Comparison of ENCODE assay signal across 8 cellular contexts in genomic region chr11:118530683-118531596, GRCh38.
A peak's percentile ranks its signal among the peaks of the same experiment; 100 is the strongest.
DNase-seq lines count a peak whose midpoint lies in the region; ATAC-seq and TF ChIP-seq lines count a peak whose summit lies in the region.

Gene TMEM25, plus strand, starts transcription at chr11:118531192. Its CDS starts 610 bp downstream, at chr11:118531802.

- no peak for TF ChIP-seq CTCF in GM13976 (IDR thresholded peaks at IDR 0.05; ENCODE audit: borderline replicate concordance, control extremely low read depth, extremely low read depth, insufficient read depth, missing control alignments)

- in situ Hi-C loops in GM13976 (cut with MboI; ENCODE audit: low sequenced_read_pairs, unreplicated experiment), result no loop called here

- no peaks in the 10 kb centered on the region for H3K27me3 ChIP-seq in mucosa of rectum (ENCODE audit: control insufficient read depth in 2 of 2, insufficient read depth in 2 of 2, low read length in 2 of 2)

- peaks cover 16 to 19% of the 10 kb centered on the region in 2 donors for H3K4me1 ChIP-seq in mucosa of rectum (ENCODE audit: control insufficient read depth in 2 of 2, insufficient read depth in 2 of 2, low read length in 2 of 2)

- no peak within 1 kb of the TSS for H3K27ac ChIP-seq in mucosa of rectum (ENCODE audit: low read depth in 2 of 2, low read length in 2 of 2)

- no peak for TF ChIP-seq POLR2A in erythroblast (IDR thresholded peaks at IDR 0.05; ENCODE audit: low read length)

- DNase-seq in GM13976 (ENCODE audit: low spot score) (peak; percentile 95), NCI-H82 (lab: John Stamatoyannopoulos, UW) (peak; percentile 76), activated T-cell treated with anti-CD3 and anti-CD28 coated beads for 1 hour (ENCODE audit: low read depth) (peak; percentile 58), erythroblast (lab: John Stamatoyannopoulos, UW) (peak; percentile 57 to 58)
- peak; percentile 21 to 46 for DNase-seq in stimulated activated CD8-positive, alpha-beta memory T cell treated with anti-CD3 and anti-CD28 coated beads, Interleukin-4, amount 100 ng/mL, for 1 hour (ENCODE audit: low read depth in 2 of 2, low spot score in 1 of 2)

- peak within 1 kb of the TSS; percentile 52 to 64 for H3K9ac ChIP-seq in mucosa of rectum (ENCODE audit: low read depth in 1 of 2, low read length in 2 of 2)

- H3K36me3 ChIP-seq in mucosa of rectum (ENCODE audit: control insufficient read depth in 2 of 2, insufficient read depth in 2 of 2, low read length in 2 of 2), result no peaks in the 10 kb centered on the region

- ATAC-seq in HG02884 (IDR thresholded peaks at IDR 0.05; ENCODE audit: unreplicated experiment) (peak; percentile 72), GM21737 (IDR thresholded peaks at IDR 0.05; ENCODE audit: unreplicated experiment) (no peak)

- peak within 1 kb of the TSS; percentile 58 to 81 for H3K4me3 ChIP-seq in mucosa of rectum (ENCODE audit: low read length in 2 of 2)

- no peaks in the 10 kb centered on the region for H3K9me3 ChIP-seq in mucosa of rectum (ENCODE audit: control insufficient read depth in 2 of 2, low read length in 2 of 2)

Comparison
In these comparisons a context has a peak if more than half of its experiments do, and no peak if none do; other contexts are left out.
1. DNase-seq: peak in every context shown above with its lines; median percentile 95 in GM13976; 76 in NCI-H82; 58 in activated T-cell treated with anti-CD3 and anti-CD28 coated beads for 1 hour; 58 in erythroblast; 34 in stimulated activated CD8-positive, alpha-beta memory T cell treated with anti-CD3 and anti-CD28 coated beads, Interleukin-4, amount 100 ng/mL, for 1 hour.